In genomic region chr10:70652761-70653657, GRCh38 we compare ENCODE assay signal across 10 cellular contexts. TPM values are rescaled to one million over a fixed set of nuclear protein-coding genes. Genes with fewer than 3 reads are reported as not detected.
DNase-seq lines count a peak whose midpoint lies in the region; ATAC-seq and TF ChIP-seq lines count a peak whose summit lies in the region.
"Had no signal": no experiment of that assay in that cellular context is flagged by ENCODE, and none has a peak within 500 bp of the region (broad histone marks: within the 10 kb centered on the region; RNA-seq: fewer than 3 reads in every experiment).

No MANE protein-coding gene starts in this region.

- H3K4me1 Mint-ChIP-seq in brain (peaks cover 21% of the 10 kb centered on the region), type B pancreatic cell (ENCODE audit: unreplicated experiment) (peaks cover 9% of the 10 kb centered on the region)

- H3K9me3 Mint-ChIP-seq in brain (peaks cover 30 to 64% (median 48%) of the 10 kb centered on the region in 5 experiments), type B pancreatic cell (peaks cover 4% of the 10 kb centered on the region)

- no peak for TF ChIP-seq CTCF in brain (conservative IDR thresholded peaks at IDR 0.05)
- TF ChIP-seq CTCF in type B pancreatic cell (conservative IDR thresholded peaks at IDR 0.05): no peak

- peak overlapping the region in 3 of 5 experiments; percentile 55 to 96 (median 88) for H3K27ac Mint-ChIP-seq in brain
- H3K27ac Mint-ChIP-seq in type B pancreatic cell: no peak overlapping the region

- H3K27me3 Mint-ChIP-seq in brain (peaks cover 14% of the 10 kb centered on the region), type B pancreatic cell (no peaks in the 10 kb centered on the region)

- ATAC-seq in HG03442 (IDR thresholded peaks at IDR 0.05; ENCODE audit: unreplicated experiment): no peak
- ATAC-seq in GM18511 (IDR thresholded peaks at IDR 0.05; ENCODE audit: unreplicated experiment): no peak

- peaks cover 4% of the 10 kb centered on the region for H3K36me3 Mint-ChIP-seq in brain
- H3K36me3 Mint-ChIP-seq in type B pancreatic cell: no peaks in the 10 kb centered on the region

- DNase-seq in NCI-H1694 (lab: John Stamatoyannopoulos, UW): peak; percentile 13
- DNase-seq in NCI-H1694 treated with DMSO at 0.1 percent for 48 hours (lab: John Stamatoyannopoulos, UW): no peak
- DNase-seq in iris pigment epithelial cell (ENCODE audit: low read depth): peak; percentile 96
- peak; percentile 58 for DNase-seq in type B pancreatic cell (ENCODE audit: extremely low spot score, unreplicated experiment)
- no peak for DNase-seq in HuH-7 (ENCODE audit: low spot score)
- DNase-seq: activated gamma-delta T cell, NCI-H146 had no signal

- H3K4me3 Mint-ChIP-seq in brain: no peak overlapping the region
- H3K4me3 Mint-ChIP-seq in type B pancreatic cell: no peak overlapping the region

RNA-seq across cellular contexts. Expression of gene ADAMTS14, which starts 19.3 kb away (rescaled TPM):
- polyA plus RNA-seq in brain (ENCODE audit: insufficient read depth, low read depth, low replicate concordance): 1.7 TPM
- 0.29 and 1.4 TPM in 2 replicates for total RNA-seq in type B pancreatic cell (ENCODE audit: low replicate concordance)

RNA-seq across cellular contexts. Expression of gene PRF1, which starts 50.5 kb away (rescaled TPM):
- polyA plus RNA-seq in brain (ENCODE audit: insufficient read depth, low read depth, low replicate concordance): 4.3 TPM
- not detected in 2 replicates for total RNA-seq in type B pancreatic cell (ENCODE audit: low replicate concordance)

Comparison
In these comparisons a context has a peak if more than half of its experiments do, and no peak if none do; other contexts are left out.
1. DNase-seq: peak in NCI-H1694 (single experiment), iris pigment epithelial cell (single experiment) and type B pancreatic cell (single experiment); none in NCI-H1694 treated with DMSO at 0.1 percent for 48 hours (single experiment) and HuH-7 (single experiment).